Comparison of ENCODE assay signal across 1 cellular context in genomic region chr3:57972421-57973111, GRCh38.
TF ChIP-seq lines count a peak whose summit lies in the region.

No MANE protein-coding gene starts in this region.

TF ChIP-seq in H1, 55 proteins besides CTCF, POLR2A, EP300 and RAD21:
- TF ChIP-seq MAFK (IDR thresholded peaks at IDR 0.05; ENCODE audit: low read depth, low read length) (no peak), TAF1 (IDR thresholded peaks at IDR 0.05; ENCODE audit: low read depth, low read length) (no peak), RBBP5 (IDR thresholded peaks at IDR 0.05; ENCODE audit: borderline replicate concordance, low read depth, low read length) (no peak), MAX (IDR thresholded peaks at IDR 0.05) (no peak), CBX8 (IDR thresholded peaks at IDR 0.05; ENCODE audit: borderline replicate concordance, low read depth, low read length) (no peak), GABPA (IDR thresholded peaks at IDR 0.05; ENCODE audit: borderline replicate concordance, insufficient read depth, low read length) (no peak), SIX5 (IDR thresholded peaks at IDR 0.05; ENCODE audit: low read depth, low read length) (no peak), ATF2 (IDR thresholded peaks at IDR 0.05; ENCODE audit: low read length) (no peak)
